ENCODE assay signal across 20 cellular contexts in the genomic region with DNA sequence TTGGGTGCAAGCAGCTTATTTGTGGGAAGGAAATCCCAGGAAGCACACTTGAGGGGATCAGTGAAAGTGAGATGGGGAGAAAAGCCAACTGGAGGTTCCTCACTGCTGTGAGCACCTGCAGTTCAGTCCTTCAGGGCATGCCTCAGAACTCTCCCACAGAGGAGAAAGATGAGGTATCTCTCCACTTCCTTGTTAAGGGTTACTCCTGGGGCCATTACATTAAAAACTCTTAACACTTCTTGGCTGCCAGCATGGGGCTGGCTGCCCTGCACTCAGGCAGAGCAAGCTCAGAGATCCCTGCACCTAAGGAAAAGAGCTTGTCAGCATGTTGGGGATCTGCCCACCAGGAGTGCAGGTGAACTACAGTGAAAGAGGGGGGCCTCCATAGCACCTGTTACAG. TPM values are rescaled to one million over a fixed set of nuclear protein-coding genes. Genes with fewer than 3 reads are reported as not detected.
A peak's percentile ranks its signal among the peaks of the same experiment; 100 is the strongest.
DNase-seq lines count a peak whose midpoint lies in the region; ATAC-seq, FAIRE-seq and TF ChIP-seq lines count a peak whose summit lies in the region.
"Had no signal": no experiment of that assay in that cellular context is flagged by ENCODE, and none has a peak within 500 bp of the region (broad histone marks: within the 10 kb centered on the region; RNA-seq: fewer than 3 reads in every experiment).

No MANE protein-coding gene starts in this region.

- intact Hi-C loops in kidney (cut with DNase I) = no loop called here

- no peaks in the 10 kb centered on the region for H3K36me3 ChIP-seq in BLaER1 treated with 17β-estradiol and CSF1 and Interleukin-3, amounts not matched to agents 10 nM and 100 nM
- H3K36me3 ChIP-seq in kidney (ENCODE audit: control insufficient read depth in 1 of 2, insufficient read depth in 2 of 2, low read length in 2 of 2) = peaks cover 0 to under 1% of the 10 kb centered on the region in 2 donors
- H3K36me3 ChIP-seq in rectal smooth muscle tissue (ENCODE audit: control insufficient read depth, insufficient read depth, low read length) = no peaks in the 10 kb centered on the region
- H3K36me3 ChIP-seq: esophagus squamous epithelium had no signal

- no peaks in the 10 kb centered on the region for H3K27me3 ChIP-seq in BLaER1 treated with 17β-estradiol and CSF1 and Interleukin-3, amounts not matched to agents 10 nM and 100 nM
- H3K27me3 ChIP-seq in rectal smooth muscle tissue (ENCODE audit: control insufficient read depth, insufficient read depth, low read length) = no peaks in the 10 kb centered on the region
- H3K27me3 ChIP-seq: esophagus squamous epithelium, testis had no signal

- no peak overlapping the region for H3K4me3 ChIP-seq in BLaER1 treated with 17β-estradiol and CSF1 and Interleukin-3, amounts not matched to agents 10 nM and 100 nM
- H3K4me3 ChIP-seq in Jurkat, Clone E6-1 (ENCODE audit: low read length) = no peak overlapping the region
- H3K4me3 ChIP-seq in kidney (ENCODE audit: low read length in 2 of 2) (peak overlapping the region in 1 of 2 donors; percentile 26), rectal smooth muscle tissue (ENCODE audit: low read length) (no peak overlapping the region)
- H3K4me3 ChIP-seq: esophagus squamous epithelium, testis had no signal

- H4K20me1 ChIP-seq in BLaER1 treated with 17β-estradiol and CSF1 and Interleukin-3, amounts not matched to agents 10 nM and 100 nM = no peaks in the 10 kb centered on the region

- ATAC-seq in GM19328 (IDR thresholded peaks at IDR 0.05; ENCODE audit: unreplicated experiment) = no peak
- ATAC-seq in HG02610 (IDR thresholded peaks at IDR 0.05; ENCODE audit: unreplicated experiment) = no peak
- ATAC-seq: activated naive CD8-positive, alpha-beta T cell treated with anti-CD3 and anti-CD28 coated beads, Interleukin-2, amount 50 U/mL, for 24 hours; effector memory CD8-positive, alpha-beta T cell; naive thymus-derived CD4-positive, alpha-beta T cell had no signal

- peaks cover 24 to 45% (median 40%) of the 10 kb centered on the region in 10 experiments for H3K4me1 ChIP-seq in BLaER1 treated with 17β-estradiol and CSF1 and Interleukin-3, amounts not matched to agents 10 nM and 100 nM
- H3K4me1 ChIP-seq in kidney (ENCODE audit: control insufficient read depth in 1 of 2, insufficient read depth in 1 of 2, low read depth in 1 of 2, low read length in 2 of 2) = peaks cover 34 to 64% of the 10 kb centered on the region in 2 donors
- peaks cover 18% of the 10 kb centered on the region for H3K4me1 ChIP-seq in rectal smooth muscle tissue (ENCODE audit: control insufficient read depth, insufficient read depth, low read length)

- peak overlapping the region in 7 of 11 experiments; percentile 6 to 47 (median 25); a peak in 9 of 22 replicates for H3K4me2 ChIP-seq in BLaER1 treated with 17β-estradiol and CSF1 and Interleukin-3, amounts not matched to agents 10 nM and 100 nM

- H3K9ac ChIP-seq in BLaER1 treated with 17β-estradiol and CSF1 and Interleukin-3, amounts not matched to agents 10 nM and 100 nM = no peak overlapping the region
- no peak overlapping the region for H3K9ac ChIP-seq in kidney (ENCODE audit: low read length in 2 of 2)
- H3K9ac ChIP-seq in rectal smooth muscle tissue (ENCODE audit: low read length) = no peak overlapping the region

- no peaks in the 10 kb centered on the region for H3K9me3 ChIP-seq in BLaER1 treated with 17β-estradiol and CSF1 and Interleukin-3, amounts not matched to agents 10 nM and 100 nM (replicated peaks in 1 of 11)
- no peaks in the 10 kb centered on the region for H3K9me3 ChIP-seq in kidney (ENCODE audit: control insufficient read depth in 1 of 2, low read length in 2 of 2)
- H3K9me3 ChIP-seq: esophagus squamous epithelium, testis had no signal

- no peak for FAIRE-seq in kidney (lab: Jason Lieb, UNC)
- FAIRE-seq: islet of Langerhans had no signal

- H3K27ac ChIP-seq in BLaER1 treated with 17β-estradiol and CSF1 and Interleukin-3, amounts not matched to agents 10 nM and 100 nM = no peak overlapping the region
- H3K27ac ChIP-seq in kidney (ENCODE audit: low read depth in 2 of 2, low read length in 2 of 2) (peak overlapping the region; percentile 59 to 71), rectal smooth muscle tissue (ENCODE audit: low read depth, low read length) (peak overlapping the region; percentile 32)
- H3K27ac ChIP-seq: testis had no signal

- no peak for TF ChIP-seq CTCF in kidney (IDR thresholded peaks at IDR 0.05; ENCODE audit: borderline replicate concordance, extremely low read depth, insufficient read depth)

- DNase-seq in Jurkat, Clone E6-1 (ENCODE audit: low read depth, low spot score) = peak; percentile 19
- DNase-seq in kidney (no peak), NCI-H226 (no peak), foreskin melanocyte (no peak)
- DNase-seq: activated CD4-positive, alpha-beta memory T cell treated with anti-CD3 and anti-CD28 coated beads, Interleukin-2, amount 10 ng/mL, durations not matched to agents 7 days and 5 days; activated CD4-positive, CD25-positive, alpha-beta regulatory T cell; activated gamma-delta T cell; activated naive CD8-positive, alpha-beta T cell treated with anti-CD3 and anti-CD28 coated beads, Interleukin-2, amount 50 U/mL, for 24 hours; CD4-positive, alpha-beta T cell; effector memory CD8-positive, alpha-beta T cell; esophagus squamous epithelium; GDM1; naive thymus-derived CD4-positive, alpha-beta T cell; posterior cingulate gyrus; testis had no signal

RNA-seq across cellular contexts. Expression of gene FERMT2, which starts 28.8 kb away (rescaled TPM):
- polyA plus RNA-seq in Jurkat, Clone E6-1 (2012; ENCODE audit: insufficient read depth, insufficient read length) = 9.5 TPM
- total RNA-seq in kidney = 78.2 TPM
- 46.2 TPM for polyA plus RNA-seq in kidney (ENCODE audit: insufficient read depth, low read depth, low replicate concordance)
- polyA plus RNA-seq: naive thymus-derived CD4-positive, alpha-beta T cell had no signal

Comparison
In these comparisons a context has a peak if more than half of its experiments do, and no peak if none do; other contexts are left out.
1. H3K27ac ChIP-seq: peak in kidney (2 of 2) and rectal smooth muscle tissue (single experiment); none in BLaER1 treated with 17β-estradiol and CSF1 and Interleukin-3, amounts not matched to agents 10 nM and 100 nM (0 of 11).